ENCODE assay signal across 21 cellular contexts in the genomic region with DNA sequence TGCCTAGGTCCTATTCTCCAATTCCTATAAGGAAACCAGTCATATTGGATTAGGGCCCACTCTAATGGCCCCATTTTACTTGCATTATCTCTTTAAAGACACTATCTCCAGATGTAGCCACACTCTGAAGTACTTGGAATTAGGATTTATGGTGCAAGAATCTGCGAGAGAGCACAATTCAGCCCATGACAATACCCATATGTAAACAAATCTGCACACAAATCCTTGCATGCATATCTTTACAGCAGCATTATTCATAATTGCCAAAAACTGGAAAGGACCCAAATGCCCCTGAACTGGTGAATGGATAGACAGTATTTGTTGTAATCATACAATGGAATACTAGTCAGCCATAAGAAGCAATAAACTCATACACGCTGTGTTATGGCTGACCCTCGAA.
"Had no signal": no experiment of that assay in that cellular context is flagged by ENCODE, and none has a peak within 500 bp of the region (broad histone marks: within the 10 kb centered on the region; RNA-seq: fewer than 3 reads in every experiment).

No MANE protein-coding gene starts in this region.

- H3K4me1 Mint-ChIP-seq: naive thymus-derived CD8-positive, alpha-beta T cell; neural crest cell; stimulated activated naive B cell treated with anti-CD40 and anti-IgM and Interleukin-4, amounts not matched to agents 10 μg/mL and 1 μg/mL and 100 μg/mL, for 72 hours; stimulated activated naive CD8-positive, alpha-beta T cell treated with anti-CD3 and anti-CD28 coated beads, Interleukin-15, amount 100 ng/mL, for 72 hours had no signal

- H3K27ac ChIP-seq: dorsolateral prefrontal cortex, gastrocnemius medialis, heart right ventricle, sigmoid colon, skin epidermis, testis, tibial nerve, upper lobe of right lung had no signal

- H3K4me3 ChIP-seq: dorsolateral prefrontal cortex, gastrocnemius medialis, heart right ventricle, mucosa of descending colon, sigmoid colon, skin epidermis, testis, tibial nerve, upper lobe of right lung had no signal

- H3K4me3 Mint-ChIP-seq: naive thymus-derived CD8-positive, alpha-beta T cell; neural crest cell; stimulated activated naive B cell treated with anti-CD40 and anti-IgM and Interleukin-4, amounts not matched to agents 10 μg/mL and 1 μg/mL and 100 μg/mL, for 72 hours; stimulated activated naive CD8-positive, alpha-beta T cell treated with anti-CD3 and anti-CD28 coated beads, Interleukin-15, amount 100 ng/mL, for 72 hours had no signal

- H3K27me3 Mint-ChIP-seq: naive thymus-derived CD8-positive, alpha-beta T cell; stimulated activated naive B cell treated with anti-CD40 and anti-IgM and Interleukin-4, amounts not matched to agents 10 μg/mL and 1 μg/mL and 100 μg/mL, for 72 hours; stimulated activated naive CD8-positive, alpha-beta T cell treated with anti-CD3 and anti-CD28 coated beads, Interleukin-15, amount 100 ng/mL, for 72 hours had no signal

- H3K36me3 ChIP-seq: gastrocnemius medialis, heart right ventricle, sigmoid colon, tibial nerve, upper lobe of right lung had no signal

- H3K27ac Mint-ChIP-seq: naive thymus-derived CD8-positive, alpha-beta T cell; stimulated activated naive B cell treated with anti-CD40 and anti-IgM and Interleukin-4, amounts not matched to agents 10 μg/mL and 1 μg/mL and 100 μg/mL, for 72 hours; stimulated activated naive CD8-positive, alpha-beta T cell treated with anti-CD3 and anti-CD28 coated beads, Interleukin-15, amount 100 ng/mL, for 72 hours had no signal

- H3K9me3 Mint-ChIP-seq: stimulated activated naive CD8-positive, alpha-beta T cell treated with anti-CD3 and anti-CD28 coated beads, Interleukin-15, amount 100 ng/mL, for 72 hours had no signal

- H3K36me3 Mint-ChIP-seq: stimulated activated naive B cell treated with anti-CD40 and anti-IgM and Interleukin-4, amounts not matched to agents 10 μg/mL and 1 μg/mL and 100 μg/mL, for 72 hours had no signal

- ATAC-seq: gastrocnemius medialis; heart right ventricle; mucosa of descending colon; naive thymus-derived CD8-positive, alpha-beta T cell; stimulated activated naive B cell treated with anti-CD40 and anti-IgM and Interleukin-4, amounts not matched to agents 10 μg/mL and 1 μg/mL and 100 μg/mL, for 72 hours; stimulated activated naive CD8-positive, alpha-beta T cell treated with anti-CD3 and anti-CD28 coated beads, Interleukin-15, amount 100 ng/mL, for 72 hours; upper lobe of right lung had no signal

- H3K27me3 ChIP-seq: dorsolateral prefrontal cortex, gastrocnemius medialis, heart right ventricle, sigmoid colon, testis, tibial nerve, upper lobe of right lung had no signal

- H3K9me3 ChIP-seq: gastrocnemius medialis, mucosa of descending colon, sigmoid colon, testis, tibial nerve, upper lobe of right lung had no signal

- H3K4me1 ChIP-seq: gastrocnemius medialis, heart right ventricle, testis, tibial nerve, upper lobe of right lung had no signal

- DNase-seq: cortex of kidney; dorsolateral prefrontal cortex; effector CD8-positive, alpha-beta T cell; gastrocnemius medialis; heart right ventricle; hypothalamus; kidney glomerular epithelial cell; mammary epithelial cell; mucosa of descending colon; naive thymus-derived CD8-positive, alpha-beta T cell; posterior cingulate gyrus; sigmoid colon; stimulated activated CD4-positive, alpha-beta T cell treated with anti-CD3 and anti-CD28 coated beads, Interleukin-2, amount 100 ng/mL, for 24 hours; stimulated activated CD4-positive, alpha-beta T cell treated with anti-CD3 and anti-CD28 coated beads, Interleukin-4, amount 100 ng/mL, for 4 hours; stimulated activated naive B cell treated with anti-CD40 and anti-IgM and Interleukin-4, amounts not matched to agents 10 μg/mL and 1 μg/mL and 100 μg/mL, for 72 hours; stimulated activated naive CD8-positive, alpha-beta T cell treated with anti-CD3 and anti-CD28 coated beads, Interleukin-15, amount 100 ng/mL, for 72 hours; testis; upper lobe of right lung had no signal
